Comparison of ENCODE assay signal across 9 cellular contexts in the genomic region with DNA sequence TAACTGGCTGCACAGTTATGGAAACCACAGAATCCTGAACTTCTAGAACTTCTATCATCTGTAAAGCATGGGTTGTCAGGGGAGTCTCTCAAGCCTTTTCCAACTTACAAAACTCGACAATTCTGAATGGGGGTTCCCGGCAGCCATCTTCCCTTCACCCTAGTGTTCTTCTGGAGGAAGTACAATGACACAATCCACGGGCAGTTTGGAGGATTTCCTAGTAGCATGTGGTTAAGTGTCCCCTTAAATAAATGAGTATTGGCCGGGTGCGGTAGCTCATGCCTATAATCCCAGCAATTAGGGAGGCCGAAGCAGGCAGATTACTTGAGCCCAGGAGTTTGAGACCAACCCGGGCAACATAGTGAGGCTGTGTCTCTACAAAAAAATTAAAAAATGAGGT. TPM values are rescaled to one million over a fixed set of nuclear protein-coding genes. Genes with fewer than 3 reads are reported as not detected.
A peak's percentile ranks its signal among the peaks of the same experiment; 100 is the strongest.
DNase-seq lines count a peak whose midpoint lies in the region; ATAC-seq and TF ChIP-seq lines count a peak whose summit lies in the region.
"Had no signal": no experiment of that assay in that cellular context is flagged by ENCODE, and none has a peak within 500 bp of the region (broad histone marks: within the 10 kb centered on the region; RNA-seq: fewer than 3 reads in every experiment).

No MANE protein-coding gene starts in this region.

- CTCF ChIA-PET in CD8-positive, alpha-beta T cell (lab: Charles Lee), result interaction anchor here (1.1 to 3.3 kb wide), 5 partner anchors 25 to 153 kb away, joined by 3 to 12 read pairs (median 6); no protein-coding TSS in a partner anchor
- CTCF ChIA-PET in activated CD8-positive, alpha-beta T cell treated with anti-CD3 and anti-CD28 coated beads for 36 hours (lab: Charles Lee), result interaction anchor here (1.0 to 3.2 kb wide), 6 partner anchors 26 to 170 kb away, joined by 3 to 14 read pairs (median 6); no protein-coding TSS in a partner anchor

- H3K4me2 ChIP-seq in H9 (ENCODE audit: insufficient read depth, insufficient read length, low read length), result no peak overlapping the region

- H2BK12ac ChIP-seq in H9 (ENCODE audit: insufficient read length, low read depth, low read length), result no peak overlapping the region

- no peak overlapping the region for H4K8ac ChIP-seq in H9 (replicated peaks; ENCODE audit: insufficient read length, low read depth, low read length)

- H3K4me3 ChIP-seq in CD8-positive, alpha-beta T cell (ENCODE audit: low read depth, low read length), result no peak overlapping the region

- H3K79me1 ChIP-seq in H9 (ENCODE audit: insufficient read depth, low read depth, low read length, poor library complexity, severe bottlenecking), result no peaks in the 10 kb centered on the region

- intact Hi-C loops in CD8-positive, alpha-beta T cell (cut with DNase I, micrococcal nuclease), result no loop called here
- intact Hi-C loops in activated CD8-positive, alpha-beta T cell treated with anti-CD3 and anti-CD28 coated beads for 36 hours (cut with micrococcal nuclease), result no loop called here

- no peak overlapping the region for H3K23ac ChIP-seq in H9 (ENCODE audit: insufficient read length, low read depth, low read length)

- ATAC-seq in CD8-positive, alpha-beta T cell, result no peak
- no peak for ATAC-seq in activated CD8-positive, alpha-beta T cell treated with anti-CD3 and anti-CD28 coated beads for 36 hours
- no peak for ATAC-seq in naive B cell (ENCODE audit: low read depth in 2 of 2)
- no peak for ATAC-seq in GM21619 (IDR thresholded peaks at IDR 0.05; ENCODE audit: unreplicated experiment)
- no peak for ATAC-seq in HG02642 (IDR thresholded peaks at IDR 0.05; ENCODE audit: poor library complexity, unreplicated experiment)
- ATAC-seq in GM21423 (IDR thresholded peaks at IDR 0.05; ENCODE audit: unreplicated experiment), result no peak

- no peak overlapping the region for H3T11ph ChIP-seq in H9 (ENCODE audit: low read length)

- no peak overlapping the region for H3K14ac ChIP-seq in H9 (ENCODE audit: insufficient read depth, low read length)

- POLR2A ChIA-PET in CD8-positive, alpha-beta T cell (lab: Charles Lee), result interaction anchor here (1.8 to 3.9 kb wide), 3 partner anchors 41 to 83 kb away, joined by 3 to 42 read pairs (median 17); a partner anchor contains a TSS
- POLR2A ChIA-PET in activated CD8-positive, alpha-beta T cell treated with anti-CD3 and anti-CD28 coated beads for 36 hours (lab: Charles Lee), result interaction anchor here (1.1 to 4.0 kb wide), 3 partner anchors 31 to 169 kb away, joined by 3 to 27 read pairs (median 3); a partner anchor contains a TSS

- no peaks in the 10 kb centered on the region for H4K20me1 ChIP-seq in H9 (ENCODE audit: control insufficient read depth, insufficient read depth, insufficient read length)

- peaks cover 19% of the 10 kb centered on the region for H3K23me2 ChIP-seq in H9 (ENCODE audit: insufficient read length, low read depth, low read length, poor library complexity, severe bottlenecking)

- peak in 1 of 7 experiments; percentile 29 for DNase-seq in CD8-positive, alpha-beta T cell
- no peak for DNase-seq in H9
- peak; percentile 50 for DNase-seq in activated CD8-positive, alpha-beta T cell treated with anti-CD3 and anti-CD28 coated beads for 36 hours
- no peak for DNase-seq in naive B cell
- DNase-seq in activated CD4-positive, CD25-positive, alpha-beta regulatory T cell treated with anti-CD3 and anti-CD28 coated beads, Interleukin-2, amount 50 U/mL, for 72 hours, result no peak
- DNase-seq: NCI-H1092 treated with DMSO at 0.1 percent for 48 hours had no signal

- H3K4me1 Mint-ChIP-seq in CD8-positive, alpha-beta T cell (ENCODE audit: low read depth), result peaks cover 51% of the 10 kb centered on the region
- H3K4me1 Mint-ChIP-seq in H9 (peaks cover 36 to 40% of the 10 kb centered on the region in 2 experiments), naive B cell (peaks cover 25 to 45% (median 42%) of the 10 kb centered on the region in 3 donors)
- H3K4me1 Mint-ChIP-seq in activated CD8-positive, alpha-beta T cell treated with anti-CD3 and anti-CD28 coated beads for 36 hours (ENCODE audit: low read depth), result peaks cover 43% of the 10 kb centered on the region

- no peak overlapping the region for H2BK20ac ChIP-seq in H9 (ENCODE audit: low read depth, low read length, poor library complexity, severe bottlenecking)

- no peak overlapping the region for H2BK15ac ChIP-seq in H9 (ENCODE audit: low read depth, low read length)

- H4K91ac ChIP-seq in H9 (ENCODE audit: insufficient read length, low read depth, low read length), result no peak overlapping the region

- H2BK5ac ChIP-seq in H9 (ENCODE audit: insufficient read length, low read length), result no peak overlapping the region

- H3K4me3 Mint-ChIP-seq in CD8-positive, alpha-beta T cell, result peak overlapping the region; percentile 99
- H3K4me3 Mint-ChIP-seq in H9, result peak overlapping the region in 1 of 2 experiments; percentile 35; a peak in 2 of 5 replicates
- H3K4me3 Mint-ChIP-seq in activated CD8-positive, alpha-beta T cell treated with anti-CD3 and anti-CD28 coated beads for 36 hours, result peak overlapping the region; percentile 94
- peak overlapping the region; percentile 37 to 95 (median 62) for H3K4me3 Mint-ChIP-seq in naive B cell

- H3K9ac ChIP-seq in H9 (ENCODE audit: extremely low read depth, insufficient read length, low read length), result no peak overlapping the region

- peak overlapping the region; percentile 99 for H3K27ac Mint-ChIP-seq in CD8-positive, alpha-beta T cell
- no peak overlapping the region for H3K27ac Mint-ChIP-seq in H9
- H3K27ac Mint-ChIP-seq in activated CD8-positive, alpha-beta T cell treated with anti-CD3 and anti-CD28 coated beads for 36 hours, result peak overlapping the region; percentile 18
- peak overlapping the region; percentile 65 to 93 (median 87) for H3K27ac Mint-ChIP-seq in naive B cell

- H3K36me3 ChIP-seq in CD8-positive, alpha-beta T cell (ENCODE audit: insufficient read depth, low read length), result no peaks in the 10 kb centered on the region

- H3K9me3 ChIP-seq in CD8-positive, alpha-beta T cell (ENCODE audit: low read length), result no peaks in the 10 kb centered on the region
- no peaks in the 10 kb centered on the region for H3K9me3 ChIP-seq in H9 (ENCODE audit: control insufficient read depth, low read depth, low read length)

- no peak overlapping the region for H3K4ac ChIP-seq in H9 (ENCODE audit: low read depth, low read length)

- no peak overlapping the region for H4K5ac ChIP-seq in H9 (ENCODE audit: insufficient read length, low read depth, low read length)

- no peak overlapping the region for H2AK5ac ChIP-seq in H9 (ENCODE audit: insufficient read length, low read length)

- H3K27me3 ChIP-seq in CD8-positive, alpha-beta T cell (ENCODE audit: insufficient read depth, low read length), result no peaks in the 10 kb centered on the region
- peaks cover 21% of the 10 kb centered on the region; the same call in 1 of the 2 replicates for H3K27me3 ChIP-seq in H9 (ENCODE audit: insufficient read depth, low read length)

- TF ChIP-seq CTCF in CD8-positive, alpha-beta T cell (IDR thresholded peaks at IDR 0.05), result no peak
- TF ChIP-seq CTCF in H9 (conservative IDR thresholded peaks at IDR 0.05), result peak; percentile 33; the same call in 2 of the 3 replicates
- no peak for TF ChIP-seq CTCF in activated CD8-positive, alpha-beta T cell treated with anti-CD3 and anti-CD28 coated beads for 36 hours (IDR thresholded peaks at IDR 0.05)

- H3K56ac ChIP-seq in H9 (ENCODE audit: insufficient read length, low read depth, low read length), result no peak overlapping the region

- H3K27ac ChIP-seq in CD8-positive, alpha-beta T cell (ENCODE audit: low read depth, low read length), result no peak overlapping the region
- no peak overlapping the region for H3K27ac ChIP-seq in H9 (ENCODE audit: insufficient read length, low read depth, low read length)

- H3K9me3 Mint-ChIP-seq in CD8-positive, alpha-beta T cell, result no peaks in the 10 kb centered on the region
- H3K9me3 Mint-ChIP-seq in H9 (no peaks in the 10 kb centered on the region), naive B cell (no peaks in the 10 kb centered on the region)
- no peaks in the 10 kb centered on the region for H3K9me3 Mint-ChIP-seq in activated CD8-positive, alpha-beta T cell treated with anti-CD3 and anti-CD28 coated beads for 36 hours

- no peaks in the 10 kb centered on the region for H3K27me3 Mint-ChIP-seq in CD8-positive, alpha-beta T cell (ENCODE audit: low read depth)
- H3K27me3 Mint-ChIP-seq in H9 (ENCODE audit: low read depth), result peaks cover 61% of the 10 kb centered on the region
- H3K27me3 Mint-ChIP-seq in activated CD8-positive, alpha-beta T cell treated with anti-CD3 and anti-CD28 coated beads for 36 hours, result no peaks in the 10 kb centered on the region
- no peaks in the 10 kb centered on the region for H3K27me3 Mint-ChIP-seq in naive B cell

- no CpG with 5 or more reads among the region's 7 CpGs for WGBS in H9 (ENCODE audit: extremely low coverage, insufficient read length, low lambda C conversion rate)

- peaks cover 30% of the 10 kb centered on the region for H3K4me1 ChIP-seq in CD8-positive, alpha-beta T cell (ENCODE audit: insufficient read depth, low read length)
- H3K4me1 ChIP-seq in H9 (ENCODE audit: insufficient read depth, low read length), result peaks cover 2% of the 10 kb centered on the region

- no peak overlapping the region for H2BK120ac ChIP-seq in H9 (ENCODE audit: low read depth, low read length, poor library complexity, severe bottlenecking)

- no peak overlapping the region for H3K18ac ChIP-seq in H9 (ENCODE audit: insufficient read length, low read depth, low read length)

- peaks cover 4% of the 10 kb centered on the region for H3K36me3 Mint-ChIP-seq in CD8-positive, alpha-beta T cell
- H3K36me3 Mint-ChIP-seq in H9 (ENCODE audit: insufficient read depth in 1 of 3, low read depth in 3 of 3) (peaks cover 0 to 1% (median 0%) of the 10 kb centered on the region in 3 experiments; a peak in 1 of 7 replicates), naive B cell (no peaks in the 10 kb centered on the region)
- peaks cover 6% of the 10 kb centered on the region for H3K36me3 Mint-ChIP-seq in activated CD8-positive, alpha-beta T cell treated with anti-CD3 and anti-CD28 coated beads for 36 hours (ENCODE audit: low read depth)

- H3K79me2 ChIP-seq in H9 (ENCODE audit: insufficient read depth, low read length), result no peaks in the 10 kb centered on the region

- H2AFZ ChIP-seq in H9 (ENCODE audit: low read length), result no peak overlapping the region

RNA-seq across cellular contexts. Expression of a gene that starts 2.1 kb away (rescaled TPM):
- total RNA-seq in CD8-positive, alpha-beta T cell, result 10 to 100 TPM; 10.7 to 11.0 TPM
- 0.24 and 0.33 TPM in 2 replicates for total RNA-seq in H9 (2021)
- 1 to 10 TPM; 2.3 to 2.8 TPM for total RNA-seq in activated CD8-positive, alpha-beta T cell treated with anti-CD3 and anti-CD28 coated beads for 36 hours
- under 1 TPM in 3 of 6 donors, not detected in 3; 0.34 to 0.62 (median 0.41) TPM for polyA plus RNA-seq in naive B cell (ENCODE audit: low read depth in 6 of 6)

RNA-seq across cellular contexts. Expression of a gene that starts 2.5 kb away (rescaled TPM):
- total RNA-seq in CD8-positive, alpha-beta T cell, result 10 to 100 TPM in 1 of 2 experiments, 1 to 10 TPM in 1; 6.7 to 10.6 TPM
- 3.5 and 3.6 TPM in 2 replicates for total RNA-seq in H9 (2021)
- total RNA-seq in activated CD8-positive, alpha-beta T cell treated with anti-CD3 and anti-CD28 coated beads for 36 hours, result 1 to 10 TPM; 7.2 to 8.4 TPM
- polyA plus RNA-seq in naive B cell (ENCODE audit: low read depth in 6 of 6), result 1 to 10 TPM; 3.4 to 5.8 (median 4.7) TPM

RNA-seq across cellular contexts. Expression of a gene that starts 41.0 kb away (rescaled TPM):
- 10 to 100 TPM; 61.0 to 71.1 TPM for total RNA-seq in CD8-positive, alpha-beta T cell
- 82.6 and 97.7 TPM in 2 replicates for total RNA-seq in H9 (2021)
- 100 to 1,000 TPM; 132 to 141 TPM for total RNA-seq in activated CD8-positive, alpha-beta T cell treated with anti-CD3 and anti-CD28 coated beads for 36 hours
- polyA plus RNA-seq in naive B cell (ENCODE audit: low read depth in 6 of 6), result 100 to 1,000 TPM in 3 of 6 donors, 10 to 100 TPM in 3; 92.7 to 152 (median 106) TPM

Comparison
In these comparisons a context has a peak if more than half of its experiments do, and no peak if none do; other contexts are left out.
1. H3K27ac Mint-ChIP-seq: peak in CD8-positive, alpha-beta T cell (single experiment), activated CD8-positive, alpha-beta T cell treated with anti-CD3 and anti-CD28 coated beads for 36 hours (single experiment) and naive B cell (6 of 6); none in H9 (0 of 3).